ENCODE assay signal across 28 cellular contexts in the genomic region with DNA sequence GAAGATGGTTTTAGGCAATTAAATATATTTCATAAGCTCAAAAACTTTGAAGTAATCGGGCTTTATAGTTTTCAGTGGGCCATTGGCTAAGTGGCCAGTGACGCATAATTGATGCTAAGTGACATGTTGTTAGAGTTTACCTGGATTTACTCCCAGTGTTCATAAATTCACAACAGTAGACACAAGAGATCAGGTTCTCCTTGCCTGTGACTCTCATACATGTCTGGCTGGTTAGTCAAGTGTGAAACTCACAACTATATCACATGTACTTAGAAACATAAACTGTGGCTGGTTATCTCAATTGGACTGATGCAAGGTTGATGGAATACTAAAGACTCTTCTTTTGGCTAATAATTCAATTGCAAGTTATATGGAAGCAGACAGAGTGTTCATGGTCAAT. TPM values are rescaled to one million over a fixed set of nuclear protein-coding genes. Genes with fewer than 3 reads are reported as not detected.
"Had no signal": no experiment of that assay in that cellular context is flagged by ENCODE, and none has a peak within 500 bp of the region (broad histone marks: within the 10 kb centered on the region; RNA-seq: fewer than 3 reads in every experiment).

No MANE protein-coding gene starts in this region.

- H3K36me3 ChIP-seq: ascending aorta, MG63 had no signal

- ATAC-seq: activated naive CD4-positive, alpha-beta T cell treated with anti-CD3 and anti-CD28 coated beads, Interleukin-2, amount 50 U/mL, for 72 hours; activated naive CD8-positive, alpha-beta T cell treated with anti-CD3 and anti-CD28 coated beads, Interleukin-2, amount 50 U/mL, for 24 hours; activated T-cell treated with anti-CD3 and anti-CD28 coated beads, Interleukin-2, amount 50 U/mL, for 4 hours; body of pancreas; HepG2; PC-3; T-helper 17 cell; WTC11 had no signal

- H3K4me1 ChIP-seq: ascending aorta, body of pancreas had no signal

- H3K4me3 ChIP-seq: ascending aorta, body of pancreas, MG63 had no signal

- H3K9me3 ChIP-seq: ascending aorta, body of pancreas, MG63 had no signal

- H3K27me3 ChIP-seq: ascending aorta, body of pancreas, MG63 had no signal

- H3K27ac ChIP-seq: ascending aorta, body of pancreas had no signal

- DNase-seq: activated CD4-positive, alpha-beta T cell treated with anti-CD3 and anti-CD28 coated beads, Interleukin-2, amount 10 ng/mL, durations not matched to agents 24 days and 14 days; activated CD4-positive, alpha-beta T cell treated with anti-CD3 and anti-CD28 coated beads, Interleukin-2, amount 50 U/mL, for 48 hours; activated CD4-positive, CD25-positive, alpha-beta regulatory T cell treated with anti-CD3 and anti-CD28 coated beads, Interleukin-2, amount 50 U/mL, for 72 hours; activated CD8-positive, alpha-beta memory T cell treated with anti-CD3 and anti-CD28 coated beads for 24 hours; activated effector memory CD4-positive, alpha-beta T cell treated with anti-CD3 and anti-CD28 coated beads, Interleukin-2, amount 50 U/mL, for 16 hours; activated naive CD4-positive, alpha-beta T cell treated with Interleukin-2 at 50 U/mL for 16 hours; activated naive CD8-positive, alpha-beta T cell treated with anti-CD3 and anti-CD28 coated beads, Interleukin-2, amount 50 U/mL, for 24 hours; activated T-cell treated with anti-CD3 and anti-CD28 coated beads, Interleukin-2, amount 50 U/mL, for 4 hours; amniotic stem cell; body of pancreas; central memory CD4-positive, alpha-beta T cell; MG63; NCI-H1105; NCI-H1436; NCI-H187; NCI-H345; NCI-H510A; NCI-H526 treated with DMSO at 0.1 percent for 48 hours; PC-3; SHP77 treated with DMSO at 0.1 percent for 48 hours; T-helper 17 cell; T-helper 9 cell had no signal

RNA-seq across cellular contexts. Expression of a gene that starts 26.2 kb away (rescaled TPM):
- total RNA-seq: activated CD4-positive, alpha-beta T cell treated with anti-CD3 and anti-CD28 coated beads, Interleukin-2, amount 10 ng/mL, durations not matched to agents 24 days and 14 days; activated naive CD4-positive, alpha-beta T cell treated with anti-CD3 and anti-CD28 coated beads, Interleukin-2, amount 50 U/mL, for 72 hours; activated T-cell treated with anti-CD3 and anti-CD28 coated beads, Interleukin-2, amount 50 U/mL, for 4 hours; ascending aorta; body of pancreas; bronchial epithelial cell; HepG2; PC-3; SK-MEL-5; T-helper 17 cell; WTC11 had no signal
- polyA plus RNA-seq: HepG2 had no signal

RNA-seq across cellular contexts. Expression of a gene that starts 27.8 kb away (rescaled TPM):
- total RNA-seq: activated CD4-positive, alpha-beta T cell treated with anti-CD3 and anti-CD28 coated beads, Interleukin-2, amount 10 ng/mL, durations not matched to agents 24 days and 14 days; activated naive CD4-positive, alpha-beta T cell treated with anti-CD3 and anti-CD28 coated beads, Interleukin-2, amount 50 U/mL, for 72 hours; activated T-cell treated with anti-CD3 and anti-CD28 coated beads, Interleukin-2, amount 50 U/mL, for 4 hours; ascending aorta; body of pancreas; bronchial epithelial cell; HepG2; PC-3; SK-MEL-5; T-helper 17 cell; WTC11 had no signal
- polyA plus RNA-seq: HepG2 had no signal
